In genomic region chr6:38583523-38583922, GRCh38 we compare ENCODE assay signal across 32 cellular contexts.
"Had no signal": no experiment of that assay in that cellular context is flagged by ENCODE, and none has a peak within 500 bp of the region (broad histone marks: within the 10 kb centered on the region; RNA-seq: fewer than 3 reads in every experiment).

No MANE protein-coding gene starts in this region.

- H3K9me3 ChIP-seq: adrenal gland, body of pancreas, breast epithelium had no signal

- FAIRE-seq: astrocyte, TTC549 had no signal

- ATAC-seq: activated CD8-positive, alpha-beta T cell treated with anti-CD3 and anti-CD28 coated beads for 36 hours; activated T-cell treated with anti-CD3 and anti-CD28 coated beads, Interleukin-2, amount 50 U/mL, for 72 hours; activated T-helper 17 cell treated with anti-CD3 and anti-CD28 coated beads, Interleukin-2, amount 50 U/mL, for 72 hours; body of pancreas had no signal

- H3K27me3 ChIP-seq: adrenal gland, body of pancreas, brain microvascular endothelial cell, breast epithelium had no signal

- H3K4me1 ChIP-seq: adrenal gland, body of pancreas, breast epithelium had no signal

- H3K4me3 ChIP-seq: adrenal gland, body of pancreas, breast epithelium had no signal

- DNase-seq: activated B cell treated with CpG ODN at 0.5 μM for 24 hours; activated CD4-positive, alpha-beta memory T cell treated with anti-CD3 and anti-CD28 coated beads for 36 hours; activated CD4-positive, alpha-beta T cell treated with anti-CD3 and anti-CD28 coated beads for 4 hours; activated CD4-positive, alpha-beta T cell treated with anti-CD3 and anti-CD28 coated beads, Interleukin-2, amount 10 ng/mL, durations not matched to agents 24 days and 14 days; activated CD4-positive, alpha-beta T cell treated with anti-CD3 and anti-CD28 coated beads, Interleukin-2, amount 50 U/mL, for 1 hour; activated CD4-positive, alpha-beta T cell treated with anti-CD3 and anti-CD28 coated beads, Interleukin-2, amount 50 U/mL, for 4 hours; activated CD4-positive, CD25-positive, alpha-beta regulatory T cell treated with anti-CD3 and anti-CD28 coated beads, Interleukin-2, amount 50 U/mL, for 72 hours; activated CD8-positive, alpha-beta memory T cell treated with anti-CD3 and anti-CD28 coated beads, Interleukin-2, amount 50 U/mL, for 4 hours; activated CD8-positive, alpha-beta T cell treated with anti-CD3 and anti-CD28 coated beads for 36 hours; activated effector memory CD4-positive, alpha-beta T cell treated with anti-CD3 and anti-CD28 coated beads, Interleukin-2, amount 50 U/mL, for 16 hours; activated gamma-delta T cell treated with Interleukin-2 at 50 U/mL for 16 hours; activated naive CD4-positive, alpha-beta T cell; activated naive CD4-positive, alpha-beta T cell treated with anti-CD3 and anti-CD28 coated beads for 36 hours; activated naive CD4-positive, alpha-beta T cell treated with anti-CD3 and anti-CD28 coated beads, Interleukin-2, amount 50 U/mL, for 16 hours; activated naive CD8-positive, alpha-beta T cell treated with anti-CD3 and anti-CD28 coated beads for 36 hours; activated T-cell treated with anti-CD3 and anti-CD28 coated beads for 4 hours; activated T-cell treated with anti-CD3 and anti-CD28 coated beads, Interleukin-2, amount 50 U/mL, for 1 hour; activated T-cell treated with anti-CD3 and anti-CD28 coated beads, Interleukin-2, amount 50 U/mL, for 72 hours; adrenal gland; amniotic stem cell; aorta; body of pancreas; brain microvascular endothelial cell; central memory CD4-positive, alpha-beta T cell; T-helper 1 cell; T-helper 2 cell; T-helper 9 cell had no signal

- H3K27ac ChIP-seq: adrenal gland, body of pancreas, brain microvascular endothelial cell, breast epithelium, VCaP had no signal

- H3K36me3 ChIP-seq: adrenal gland, brain microvascular endothelial cell, breast epithelium had no signal
